8 cellular contexts compared by ENCODE assay signal in genomic region chr1:64469977-64470669, GRCh38. TPM values are rescaled to one million over a fixed set of nuclear protein-coding genes. Genes with fewer than 3 reads are reported as not detected.
A peak's percentile ranks its signal among the peaks of the same experiment; 100 is the strongest.
DNase-seq lines count a peak whose midpoint lies in the region; ATAC-seq and TF ChIP-seq lines count a peak whose summit lies in the region.

Gene CACHD1 (plus strand): TSS chr1:64470129. CDS start chr1:64470745, 616 bp downstream.

- peak within 1 kb of the TSS; percentile 60 for H3K4me3 Mint-ChIP-seq in activated CD8-positive, alpha-beta memory T cell treated with anti-CD3 and anti-CD28 coated beads, Interleukin-2, amount 10 ng/mL, durations not matched to agents 7 days and 5 days

- H3K27ac Mint-ChIP-seq in activated CD8-positive, alpha-beta memory T cell treated with anti-CD3 and anti-CD28 coated beads, Interleukin-2, amount 10 ng/mL, durations not matched to agents 7 days and 5 days = no peak within 1 kb of the TSS

- peaks cover 61% of the 10 kb centered on the region for H3K27me3 Mint-ChIP-seq in activated CD8-positive, alpha-beta memory T cell treated with anti-CD3 and anti-CD28 coated beads, Interleukin-2, amount 10 ng/mL, durations not matched to agents 7 days and 5 days

- CTCF ChIA-PET in AG04449 (lab: Yijun Ruan, JAX) = no interaction called here
- CTCF ChIA-PET in activated CD8-positive, alpha-beta memory T cell treated with anti-CD3 and anti-CD28 coated beads, Interleukin-2, amount 10 ng/mL, durations not matched to agents 7 days and 5 days (lab: Charles Lee) = no interaction called here

- H3K4me3 ChIP-seq in AG04449 (ENCODE audit: low read depth, low read length) (peak within 1 kb of the TSS; percentile 67), epithelial cell of esophagus (ENCODE audit: low read length) (peak within 1 kb of the TSS; percentile 56)

- DNase-seq in AG04449 (ENCODE audit: low read depth, low spot score) = no peak
- peak; percentile 90 for DNase-seq in NCI-H69 (lab: John Stamatoyannopoulos, UW)
- peak; percentile 53 for DNase-seq in activated CD8-positive, alpha-beta memory T cell treated with anti-CD3 and anti-CD28 coated beads, Interleukin-2, amount 10 ng/mL, durations not matched to agents 7 days and 5 days
- peak; percentile 77 for DNase-seq in epithelial cell of esophagus (ENCODE audit: low read depth)
- peak; percentile 47 for DNase-seq in middle frontal gyrus (ENCODE audit: extremely low spot score, low spot score)
- peak; percentile 31 for DNase-seq in stimulated activated CD8-positive, alpha-beta memory T cell treated with anti-CD3 and anti-CD28 coated beads, Interleukin-15, amount 100 ng/mL, for 24 hours (ENCODE audit: low read depth)

- H3K4me1 Mint-ChIP-seq in activated CD8-positive, alpha-beta memory T cell treated with anti-CD3 and anti-CD28 coated beads, Interleukin-2, amount 10 ng/mL, durations not matched to agents 7 days and 5 days = peaks cover 10% of the 10 kb centered on the region

- POLR2A ChIA-PET in AG04449 (lab: Yijun Ruan, JAX) = no interaction called here

- peak; percentile 73 for ATAC-seq in GM19023 (IDR thresholded peaks at IDR 0.05; ENCODE audit: unreplicated experiment)
- ATAC-seq in HG03354 (IDR thresholded peaks at IDR 0.05; ENCODE audit: poor library complexity, severe bottlenecking, unreplicated experiment) = peak; percentile 78
- peak; percentile 81 for ATAC-seq in activated CD8-positive, alpha-beta memory T cell treated with anti-CD3 and anti-CD28 coated beads, Interleukin-2, amount 10 ng/mL, durations not matched to agents 7 days and 5 days

- H3K36me3 Mint-ChIP-seq in activated CD8-positive, alpha-beta memory T cell treated with anti-CD3 and anti-CD28 coated beads, Interleukin-2, amount 10 ng/mL, durations not matched to agents 7 days and 5 days = no peaks in the 10 kb centered on the region

- no peaks in the 10 kb centered on the region for H3K9me3 Mint-ChIP-seq in activated CD8-positive, alpha-beta memory T cell treated with anti-CD3 and anti-CD28 coated beads, Interleukin-2, amount 10 ng/mL, durations not matched to agents 7 days and 5 days (ENCODE audit: low read depth)

- TF ChIP-seq CTCF in AG04449 (IDR thresholded peaks at IDR 0.05; ENCODE audit: insufficient read depth, low read length, missing control alignments) (peak; percentile 55), epithelial cell of esophagus (IDR thresholded peaks at IDR 0.05; ENCODE audit: insufficient read depth, low read depth, low read length, missing control alignments) (peak; percentile 36)

RNA-seq across cellular contexts. Expression of gene CACHD1, which starts in this region (rescaled TPM):
- under 1 TPM; 0.06 to 0.07 TPM for total RNA-seq in activated CD8-positive, alpha-beta memory T cell treated with anti-CD3 and anti-CD28 coated beads, Interleukin-2, amount 10 ng/mL, durations not matched to agents 7 days and 5 days

Comparison
In these comparisons a context has a peak if more than half of its experiments do, and no peak if none do; other contexts are left out.
1. Peak in DNase-seq and ATAC-seq in activated CD8-positive, alpha-beta memory T cell treated with anti-CD3 and anti-CD28 coated beads, Interleukin-2, amount 10 ng/mL, durations not matched to agents 7 days and 5 days; RNA of the gene not detected or under 1 TPM.